Comparison of ENCODE assay signal across 15 cellular contexts in genomic region chr16:12758031-12758669, GRCh38. TPM values are rescaled to one million over a fixed set of nuclear protein-coding genes. Genes with fewer than 3 reads are reported as not detected.
DNase-seq lines count a peak whose midpoint lies in the region; ATAC-seq and TF ChIP-seq lines count a peak whose summit lies in the region.
"Had no signal": no experiment of that assay in that cellular context is flagged by ENCODE, and none has a peak within 500 bp of the region (broad histone marks: within the 10 kb centered on the region; RNA-seq: fewer than 3 reads in every experiment).

No MANE protein-coding gene starts in this region.

- TF ChIP-seq CTCF in right atrium auricular region (IDR thresholded peaks at IDR 0.05) = no peak
- TF ChIP-seq CTCF in choroid plexus epithelial cell (conservative IDR thresholded peaks at IDR 0.05; ENCODE audit: low read depth, low read length) = no peak

- no peaks in the 10 kb centered on the region for H3K36me3 ChIP-seq in right atrium auricular region
- H3K36me3 ChIP-seq: Peyer's patch had no signal

- peaks cover 0 to 5% (median 2%) of the 10 kb centered on the region in 3 donors for H3K36me3 Mint-ChIP-seq in naive thymus-derived CD8-positive, alpha-beta T cell

- no peaks in the 10 kb centered on the region for H3K9me3 Mint-ChIP-seq in naive thymus-derived CD8-positive, alpha-beta T cell
- H3K9me3 Mint-ChIP-seq: nephron had no signal

- peaks cover 0 to 3% (median 0%) of the 10 kb centered on the region in 4 donors for H3K4me1 Mint-ChIP-seq in naive thymus-derived CD8-positive, alpha-beta T cell

- POLR2A ChIA-PET in naive thymus-derived CD8-positive, alpha-beta T cell (lab: Charles Lee) = no interaction called here

- no peak overlapping the region for H3K27ac Mint-ChIP-seq in naive thymus-derived CD8-positive, alpha-beta T cell
- H3K27ac Mint-ChIP-seq: nephron had no signal

- no peaks in the 10 kb centered on the region for H3K27me3 ChIP-seq in right atrium auricular region
- H3K27me3 ChIP-seq: Peyer's patch had no signal

- ATAC-seq in Right ventricle myocardium superior (ENCODE audit: poor library complexity) (peak; percentile 20), GM21528 (IDR thresholded peaks at IDR 0.05; ENCODE audit: low FRiP score, unreplicated experiment) (no peak)
- no peak for ATAC-seq in naive thymus-derived CD8-positive, alpha-beta T cell

- H3K9me3 ChIP-seq in right atrium auricular region = no peaks in the 10 kb centered on the region
- H3K9me3 ChIP-seq: Peyer's patch had no signal

- peaks cover 0 to 12% of the 10 kb centered on the region in 2 donors for H3K4me1 ChIP-seq in right atrium auricular region
- H3K4me1 ChIP-seq: Peyer's patch had no signal

- H3K4me3 Mint-ChIP-seq in naive thymus-derived CD8-positive, alpha-beta T cell = no peak overlapping the region
- H3K4me3 Mint-ChIP-seq: nephron had no signal

- H3K27ac ChIP-seq in right atrium auricular region = no peak overlapping the region
- H3K27ac ChIP-seq: Peyer's patch had no signal

- intact Hi-C loops in Right ventricle myocardium superior (cut with DNase I) = no loop called here

- H3K4me3 ChIP-seq in right atrium auricular region (no peak overlapping the region), choroid plexus epithelial cell (ENCODE audit: low read depth, low read length) (no peak overlapping the region)
- H3K4me3 ChIP-seq: Peyer's patch had no signal

- H3K27me3 Mint-ChIP-seq in naive thymus-derived CD8-positive, alpha-beta T cell = no peaks in the 10 kb centered on the region

- DNase-seq in Right ventricle myocardium superior = no peak
- no peak for DNase-seq in right atrium auricular region (ENCODE audit: low spot score)
- DNase-seq in choroid plexus epithelial cell (ENCODE audit: low read depth) = peak; percentile 8
- peak; percentile 49 for DNase-seq in medulla oblongata (ENCODE audit: extremely low spot score)
- DNase-seq in COLO829 (ENCODE audit: low spot score) = no peak
- no peak for DNase-seq in naive thymus-derived CD8-positive, alpha-beta T cell
- no peak for DNase-seq in activated CD4-positive, CD25-positive, alpha-beta regulatory T cell treated with anti-CD3 and anti-CD28 coated beads, Interleukin-2, amount 50 U/mL, for 72 hours
- DNase-seq: activated naive CD4-positive, alpha-beta T cell treated with anti-CD3 and anti-CD28 coated beads, Interleukin-2, amount 50 U/mL, for 16 hours; DMS 273 treated with DMSO at 0.1 percent for 48 hours; KBM-7; NCI-H2081 treated with DMSO at 0.1 percent for 48 hours; Peyer's patch; stimulated activated CD4-positive, alpha-beta T cell treated with anti-CD3 and anti-CD28 coated beads, Interleukin-15, amount 100 ng/mL, for 24 hours had no signal

RNA-seq across cellular contexts. Expression of gene CPPED1, which starts 45.5 kb away (rescaled TPM):
- total RNA-seq in Right ventricle myocardium superior (12.1 TPM), right atrium auricular region (1 to 10 TPM; 5.9 to 6.4 TPM)
- 1 to 10 TPM; 1.8 to 3.3 TPM for total RNA-seq in naive thymus-derived CD8-positive, alpha-beta T cell
- polyA plus RNA-seq in naive thymus-derived CD8-positive, alpha-beta T cell = 1 to 10 TPM; 3.2 to 6.4 (median 5.0) TPM

Comparison
In these comparisons a context has a peak if more than half of its experiments do, and no peak if none do; other contexts are left out.
1. DNase-seq: peak in choroid plexus epithelial cell (single experiment) and medulla oblongata (single experiment); none in Right ventricle myocardium superior (single experiment), right atrium auricular region (single experiment), COLO829 (single experiment), naive thymus-derived CD8-positive, alpha-beta T cell (0 of 10) and activated CD4-positive, CD25-positive, alpha-beta regulatory T cell treated with anti-CD3 and anti-CD28 coated beads, Interleukin-2, amount 50 U/mL, for 72 hours (single experiment).